ENCODE assay signal across 14 cellular contexts in the genomic region with DNA sequence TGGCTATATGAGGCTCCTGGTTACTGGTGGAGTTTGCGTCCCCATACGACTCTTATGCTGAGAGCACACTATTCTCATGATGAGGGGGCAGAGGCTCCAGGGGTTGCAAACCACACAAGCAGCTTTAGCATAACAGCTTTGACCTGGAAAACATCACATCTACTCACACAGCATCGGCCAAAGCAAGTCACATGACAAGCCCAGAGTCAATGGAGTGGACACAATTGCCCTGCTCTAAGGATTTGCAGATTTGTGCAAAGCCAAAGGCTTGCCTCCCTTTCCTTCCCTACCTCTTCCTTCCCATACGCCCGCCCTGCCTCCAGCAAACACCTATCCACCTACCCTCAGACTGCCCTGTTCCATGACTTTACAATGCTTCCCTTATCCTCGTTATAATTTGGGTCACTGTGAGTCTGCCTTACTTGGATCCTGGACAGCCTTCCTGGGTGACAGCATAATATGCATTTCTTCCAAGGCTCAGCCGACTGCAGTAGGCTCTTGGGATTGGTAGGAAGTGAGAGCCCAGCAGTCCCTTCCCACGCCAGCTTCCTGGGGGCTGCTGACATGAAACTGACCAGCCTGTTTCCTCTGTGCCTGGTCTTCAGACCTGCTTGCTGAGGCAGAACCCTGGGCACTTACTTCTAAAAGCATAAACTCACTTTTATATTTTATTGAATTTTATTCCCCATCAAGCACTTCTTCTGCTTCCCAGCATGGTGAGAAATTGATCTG.
DNase-seq lines count a peak whose midpoint lies in the region; ATAC-seq and TF ChIP-seq lines count a peak whose summit lies in the region.
"Had no signal": no experiment of that assay in that cellular context is flagged by ENCODE, and none has a peak within 500 bp of the region (broad histone marks: within the 10 kb centered on the region; RNA-seq: fewer than 3 reads in every experiment).

No MANE protein-coding gene starts in this region.

- no peaks in the 10 kb centered on the region for H3K4me1 ChIP-seq in neuronal stem cell (ENCODE audit: control insufficient read depth in 2 of 2, insufficient read depth in 1 of 2, low read depth in 1 of 2, low read length in 2 of 2)
- H3K4me1 ChIP-seq: BE2C had no signal

- no peak overlapping the region for H4K8ac ChIP-seq in neuronal stem cell (ENCODE audit: low read depth, low read length)

- peaks cover 11 to 30% (median 20%) of the 10 kb centered on the region in 3 donors for H3K27me3 Mint-ChIP-seq in immature natural killer cell (ENCODE audit: low read depth in 3 of 3)

- peaks cover 2 to 25% (median 18%) of the 10 kb centered on the region in 6 donors for H3K9me3 Mint-ChIP-seq in immature natural killer cell

- no peak overlapping the region for H3K9ac ChIP-seq in neuronal stem cell (ENCODE audit: low read depth, low read length, poor library complexity)

- no peaks in the 10 kb centered on the region for H3K79me1 ChIP-seq in neuronal stem cell (ENCODE audit: low read depth, low read length)

- H2BK12ac ChIP-seq in neuronal stem cell (ENCODE audit: low read length) = no peak overlapping the region

- in situ Hi-C loops in G401 (cut with HindIII; ENCODE audit: low sequenced_read_pairs) = no loop called here

- peaks cover 0 to 4% (median 0%) of the 10 kb centered on the region in 3 experiments for H3K27me3 ChIP-seq in neuronal stem cell (ENCODE audit: control insufficient read depth in 3 of 3, insufficient read depth in 3 of 3, low read depth in 1 of 3, low read length in 3 of 3)
- H3K27me3 ChIP-seq: BE2C had no signal

- H3K27ac Mint-ChIP-seq in immature natural killer cell = peak overlapping the region in 5 of 6 donors; percentile 25 to 98 (median 74)
- H3K27ac Mint-ChIP-seq: H9 had no signal

- H2BK5ac ChIP-seq in neuronal stem cell (ENCODE audit: low read length) = no peak overlapping the region

- H3K27ac ChIP-seq in neuronal stem cell (replicated peaks; ENCODE audit: low read length) = no peak overlapping the region

- H3K4me1 Mint-ChIP-seq in immature natural killer cell = peaks cover 54 to 71% of the 10 kb centered on the region in 2 donors

- H3K4ac ChIP-seq in neuronal stem cell (ENCODE audit: low read length) = no peak overlapping the region

- H3K36me3 ChIP-seq in neuronal stem cell (replicated peaks in 1 of 2; ENCODE audit: control insufficient read depth in 2 of 2, insufficient read depth in 2 of 2, low read length in 2 of 2) = no peaks in the 10 kb centered on the region
- H3K36me3 ChIP-seq: BE2C had no signal

- H2BK120ac ChIP-seq in neuronal stem cell (ENCODE audit: low read depth, low read length) = no peak overlapping the region

- DNase-seq in G401 (ENCODE audit: low spot score) (peak; percentile 13), immature natural killer cell (no peak), neuronal stem cell (ENCODE audit: low spot score) (no peak), hippocampal formation (lab: John Stamatoyannopoulos, UW) (no peak)
- DNase-seq: BE2C, Calu3, DMS 273 treated with DMSO at 0.1 percent for 48 hours, DMS79, GOT3, H9 had no signal

- peaks cover 0 to 17% of the 10 kb centered on the region in 2 donors for H3K9me3 ChIP-seq in neuronal stem cell (replicated peaks in 1 of 2; ENCODE audit: control insufficient read depth in 2 of 2, insufficient read depth in 1 of 2, low read depth in 1 of 2, low read length in 2 of 2)
- H3K9me3 ChIP-seq: BE2C had no signal

- ATAC-seq in SK-N-SH treated with all-trans-retinoic acid at 6 μM for 48 hours = no peak
- ATAC-seq in GM18873 (IDR thresholded peaks at IDR 0.05; ENCODE audit: low FRiP score, unreplicated experiment) = no peak
- no peak for ATAC-seq in HG02610 (IDR thresholded peaks at IDR 0.05; ENCODE audit: unreplicated experiment)
- ATAC-seq: HepG2 had no signal

- H3K4me2 ChIP-seq in neuronal stem cell (ENCODE audit: insufficient read depth, low read length, poor library complexity, severe bottlenecking) = no peak overlapping the region

- H3K14ac ChIP-seq in neuronal stem cell (ENCODE audit: low read length) = no peak overlapping the region

- no peak overlapping the region for H2AFZ ChIP-seq in neuronal stem cell (ENCODE audit: low read length)

- peak overlapping the region; percentile 25 for H3K18ac ChIP-seq in neuronal stem cell (ENCODE audit: low read length)

- no peak overlapping the region for H2BK15ac ChIP-seq in neuronal stem cell (ENCODE audit: low read length)

- no CpG with 5 or more reads among the region's 8 CpGs for WGBS in neuronal stem cell (ENCODE audit: extremely low coverage in 2 of 2, insufficient read length in 2 of 2, insufficient replicate concordance in 1 of 2), 2 donors

- no peak overlapping the region for H2AK5ac ChIP-seq in neuronal stem cell (ENCODE audit: low read depth, low read length)

- no peak overlapping the region for H3K4me3 ChIP-seq in neuronal stem cell (ENCODE audit: low read length in 2 of 2)

- peaks cover 4 to 16% (median 4%) of the 10 kb centered on the region in 3 donors for H3K36me3 Mint-ChIP-seq in immature natural killer cell

- H3K4me3 Mint-ChIP-seq in immature natural killer cell = peak overlapping the region in 1 of 5 donors; percentile 32
- H3K4me3 Mint-ChIP-seq: H9 had no signal

- H4K91ac ChIP-seq in neuronal stem cell (ENCODE audit: low read depth, low read length, poor library complexity) = no peak overlapping the region

- no peak overlapping the region for H3K23ac ChIP-seq in neuronal stem cell (ENCODE audit: low read depth, low read length, poor library complexity)

TF ChIP-seq in SK-N-SH treated with all-trans-retinoic acid at 6 μM for 48 hours, 23 proteins besides CTCF, POLR2A, EP300 and RAD21:
- TF ChIP-seq ISL1 (CRISPR knock-in tag; IDR thresholded peaks at IDR 0.05) (no peak), ZNF565 (CRISPR knock-in tag; conservative IDR thresholded peaks at IDR 0.05; ENCODE audit: low read depth) (no peak), RARB (CRISPR knock-in tag; IDR thresholded peaks at IDR 0.05) (no peak), PPARA (CRISPR knock-in tag; IDR thresholded peaks at IDR 0.05; ENCODE audit: borderline replicate concordance) (no peak), ESRRG (CRISPR knock-in tag; IDR thresholded peaks at IDR 0.05) (no peak), CSDC2 (CRISPR knock-in tag; IDR thresholded peaks at IDR 0.05) (no peak), BACH2 (CRISPR knock-in tag; IDR thresholded peaks at IDR 0.05; ENCODE audit: borderline replicate concordance) (no peak), GLIS3 (CRISPR knock-in tag; IDR thresholded peaks at IDR 0.05) (no peak)
